8 cellular contexts compared by ENCODE assay signal in the genomic region with DNA sequence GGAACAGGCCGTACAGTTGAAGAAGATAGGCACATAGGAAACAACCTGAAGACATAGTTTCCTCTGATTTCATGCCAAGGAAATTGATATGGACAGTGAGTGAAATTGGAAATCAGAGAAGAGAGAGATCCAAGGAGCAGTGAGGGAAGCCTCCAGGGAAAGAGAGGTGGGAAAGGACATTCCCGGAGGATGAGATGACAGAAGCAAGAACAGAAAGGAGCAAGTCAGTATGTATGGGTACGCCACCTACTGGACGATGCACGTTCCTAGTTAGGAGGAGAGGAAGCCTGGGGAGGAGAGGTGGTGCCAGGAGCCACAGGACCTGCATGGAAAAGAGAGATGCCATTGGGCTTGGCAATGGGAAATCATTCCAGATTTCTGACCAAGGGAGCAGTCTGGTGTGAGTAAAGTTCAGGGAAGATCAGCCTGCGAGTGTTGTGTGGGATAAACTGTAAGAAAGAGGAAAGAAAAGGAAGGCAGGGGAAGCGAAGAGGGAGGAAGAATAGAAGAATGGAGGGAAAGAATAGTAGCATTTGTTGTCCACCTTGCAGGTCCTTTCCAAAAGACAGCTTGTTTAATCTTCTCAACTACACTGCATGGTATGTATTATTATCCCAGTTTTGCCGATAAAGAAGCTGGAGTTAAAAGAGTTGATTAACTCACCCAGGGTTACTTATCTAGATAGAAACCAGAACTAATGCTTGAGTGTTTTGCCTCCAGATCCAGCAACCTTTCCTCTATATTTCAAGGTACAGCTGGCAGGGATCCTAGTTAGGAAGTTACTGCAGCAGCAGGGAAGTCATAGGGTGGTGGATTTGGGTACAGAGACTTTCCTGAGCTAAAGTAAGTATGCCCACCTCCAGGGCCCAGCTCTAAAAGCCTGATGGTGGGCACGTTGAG. TPM values are rescaled to one million over a fixed set of nuclear protein-coding genes. Genes with fewer than 3 reads are reported as not detected.
DNase-seq lines count a peak whose midpoint lies in the region; ATAC-seq and TF ChIP-seq lines count a peak whose summit lies in the region.

No MANE protein-coding gene starts in this region.

- CTCF ChIA-PET in A673 (lab: Charles Lee): no interaction called here

- POLR2A ChIA-PET in A673 (lab: Charles Lee; ENCODE audit: low non-redundant PET): no interaction called here

- no TSS peak for BruUV-seq in A673 (replicated peaks; lab: Mats Ljungman, UMichigan)

- TF ChIP-seq CTCF in A673 (conservative IDR thresholded peaks at IDR 0.05; ENCODE audit: low read depth, low read length) (peak; percentile 86), GM12864 (IDR thresholded peaks at IDR 0.05; ENCODE audit: low read depth, low read length, missing control alignments) (peak; percentile 98), WI38 (IDR thresholded peaks at IDR 0.05; ENCODE audit: low read depth, low read length) (peak; percentile 79), epithelial cell of esophagus (IDR thresholded peaks at IDR 0.05; ENCODE audit: insufficient read depth, low read depth, low read length, missing control alignments) (peak; percentile 85)

- intact Hi-C loops in A673 (cut with micrococcal nuclease; ENCODE audit: unreplicated experiment): no loop called here

- ATAC-seq in GM18873 (IDR thresholded peaks at IDR 0.05; ENCODE audit: low FRiP score, unreplicated experiment): no peak

- no peaks in the 10 kb centered on the region for H3K4me1 ChIP-seq in A673 (ENCODE audit: insufficient read depth, low read length, poor library complexity, severe bottlenecking)
- H3K4me1 ChIP-seq in muscle layer of duodenum (ENCODE audit: control insufficient read depth in 1 of 2, insufficient read depth in 2 of 2, low read length in 2 of 2): peaks cover 0 to 5% of the 10 kb centered on the region in 2 donors

- DNase-seq in A673 (ENCODE audit: low spot score) (peak; percentile 72), GM12864 (ENCODE audit: low read depth) (no peak), NCI-H1930 (lab: John Stamatoyannopoulos, UW) (peak; percentile 44 to 52), epithelial cell of esophagus (ENCODE audit: low read depth) (peak; percentile 87)
- no peak for DNase-seq in central memory CD4-positive, alpha-beta T cell

- no peaks in the 10 kb centered on the region for H3K9me3 ChIP-seq in A673 (ENCODE audit: low read depth, low read length, poor library complexity, severe bottlenecking)
- H3K9me3 ChIP-seq in muscle layer of duodenum (ENCODE audit: control insufficient read depth in 1 of 2, low read length in 2 of 2): no peaks in the 10 kb centered on the region

- H3K4me3 ChIP-seq in A673 (ENCODE audit: low read depth, low read length, poor library complexity, severe bottlenecking) (no peak overlapping the region), GM12864 (ENCODE audit: low read depth, low read length) (no peak overlapping the region), WI38 (ENCODE audit: low read depth, low read length) (no peak overlapping the region), epithelial cell of esophagus (ENCODE audit: low read length) (no peak overlapping the region), muscle layer of duodenum (ENCODE audit: low read depth in 1 of 2, low read length in 2 of 2) (no peak overlapping the region)

- H3K27ac ChIP-seq in A673 (ENCODE audit: low read depth, low read length, poor library complexity, severe bottlenecking): no peak overlapping the region
- peak overlapping the region; percentile 41 for H3K27ac ChIP-seq in muscle layer of duodenum (ENCODE audit: low read length)

- H3K36me3 ChIP-seq in A673 (ENCODE audit: insufficient read depth, low read length, poor library complexity, severe bottlenecking) (no peaks in the 10 kb centered on the region), muscle layer of duodenum (ENCODE audit: control insufficient read depth in 1 of 2, insufficient read depth in 2 of 2, low read length in 2 of 2) (no peaks in the 10 kb centered on the region)

- H3K27me3 ChIP-seq in A673 (replicated peaks; ENCODE audit: insufficient read depth, low read depth, low read length, poor library complexity) (no peaks in the 10 kb centered on the region), muscle layer of duodenum (ENCODE audit: low read depth, low read length) (no peaks in the 10 kb centered on the region)

RNA-seq across cellular contexts. Expression of a gene that starts 27.4 kb away (rescaled TPM):
- total RNA-seq in A673 (2021): 0.09 and 0.13 TPM in 2 replicates

RNA-seq across cellular contexts. Expression of a gene that starts 34.9 kb away (rescaled TPM):
- not detected in 2 replicates for total RNA-seq in A673 (2021)

RNA-seq across cellular contexts. Expression of a gene that starts 45.8 kb away (rescaled TPM):
- total RNA-seq in A673 (2021): 12.0 and 12.6 TPM in 2 replicates

RNA-seq across cellular contexts. Expression of a gene that starts 47.9 kb away (rescaled TPM):
- 7.6 and 8.5 TPM in 2 replicates for total RNA-seq in A673 (2021)

RNA-seq across cellular contexts. Expression of a gene that starts 58.9 kb away (rescaled TPM):
- not detected in 2 replicates for total RNA-seq in A673 (2021)

Comparison
In these comparisons a context has a peak if more than half of its experiments do, and no peak if none do; other contexts are left out.
1. DNase-seq: peak in A673 (single experiment), NCI-H1930 (2 of 2) and epithelial cell of esophagus (single experiment); none in GM12864 (single experiment) and central memory CD4-positive, alpha-beta T cell (single experiment).
2. Peak in every context shown above with its lines, with median percentiles within 50 percentile points of each other: CTCF ChIP-seq.